ENCODE assay signal across 19 cellular contexts in the genomic region with DNA sequence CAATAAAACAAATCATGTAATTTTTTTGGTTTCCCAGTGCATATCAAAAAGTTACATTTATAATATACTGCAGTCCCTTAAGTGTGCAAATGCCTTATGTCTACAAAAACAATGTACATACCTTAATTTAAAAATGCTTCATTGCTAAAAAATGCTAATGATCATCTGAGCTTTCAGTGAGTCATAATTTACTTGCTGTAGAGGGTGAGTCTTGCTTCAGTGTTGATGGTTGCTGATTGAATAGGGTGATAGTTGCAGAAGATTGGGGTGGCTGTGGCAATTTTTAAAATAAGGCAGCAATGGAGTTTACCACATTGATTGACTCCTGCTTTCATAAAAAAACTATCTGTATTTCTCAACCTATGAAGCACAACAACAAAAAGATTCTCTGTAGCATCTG.
"Had no signal": no experiment of that assay in that cellular context is flagged by ENCODE, and none has a peak within 500 bp of the region (broad histone marks: within the 10 kb centered on the region; RNA-seq: fewer than 3 reads in every experiment).

No MANE protein-coding gene starts in this region.

- H3K4me1 ChIP-seq: gastrocnemius medialis, heart right ventricle, pancreas, stomach had no signal

- H3K27me3 ChIP-seq: adrenal gland, esophagus muscularis mucosa, gastrocnemius medialis, heart right ventricle, pancreas, stomach had no signal

- H3K36me3 Mint-ChIP-seq: activated naive CD4-positive, alpha-beta T cell treated with anti-CD3 and anti-CD28 coated beads, Interleukin-2, amount 10 ng/mL, durations not matched to agents 7 days and 5 days; T-cell had no signal

- DNase-seq: activated CD4-positive, alpha-beta T cell treated with anti-CD3 and anti-CD28 coated beads for 48 hours; activated naive CD4-positive, alpha-beta T cell treated with anti-CD3 and anti-CD28 coated beads, Interleukin-2, amount 10 ng/mL, durations not matched to agents 7 days and 5 days; adrenal gland; cerebellar nuclear complex; dermis blood vessel endothelial cell; endodermal cell; gastrocnemius medialis; heart right ventricle; pancreas; retina; stomach; T-cell had no signal

- H3K27ac ChIP-seq: adrenal gland, esophagus muscularis mucosa, gastrocnemius medialis, heart right ventricle, pancreas, skin epidermis, stomach had no signal

- H3K36me3 ChIP-seq: adrenal gland, esophagus muscularis mucosa, gastrocnemius medialis, heart right ventricle, pancreas, stomach had no signal

- FAIRE-seq: keratinocyte, pancreas had no signal

- H3K9me3 ChIP-seq: adrenal gland, esophagus muscularis mucosa, gastrocnemius medialis, pancreas had no signal

- H3K27me3 Mint-ChIP-seq: activated naive CD4-positive, alpha-beta T cell treated with anti-CD3 and anti-CD28 coated beads, Interleukin-2, amount 10 ng/mL, durations not matched to agents 7 days and 5 days had no signal

- H3K4me3 ChIP-seq: adrenal gland, esophagus muscularis mucosa, gastrocnemius medialis, heart right ventricle, pancreas, skin epidermis, stomach had no signal

- H3K4me1 Mint-ChIP-seq: activated naive CD4-positive, alpha-beta T cell treated with anti-CD3 and anti-CD28 coated beads, Interleukin-2, amount 10 ng/mL, durations not matched to agents 7 days and 5 days; activated T-helper 17 cell treated with anti-CD3 and anti-CD28 coated beads, Interleukin-2, amount 50 U/mL, for 72 hours; endodermal cell; T-cell; WTC11 had no signal

- H3K4me3 Mint-ChIP-seq: activated naive CD4-positive, alpha-beta T cell treated with anti-CD3 and anti-CD28 coated beads, Interleukin-2, amount 10 ng/mL, durations not matched to agents 7 days and 5 days; activated T-helper 17 cell treated with anti-CD3 and anti-CD28 coated beads, Interleukin-2, amount 50 U/mL, for 72 hours; brain; endodermal cell; mesothelial cell of epicardium; T-cell; WTC11 had no signal

- H3K27ac Mint-ChIP-seq: activated naive CD4-positive, alpha-beta T cell treated with anti-CD3 and anti-CD28 coated beads, Interleukin-2, amount 10 ng/mL, durations not matched to agents 7 days and 5 days; activated T-helper 17 cell treated with anti-CD3 and anti-CD28 coated beads, Interleukin-2, amount 50 U/mL, for 72 hours; brain; endodermal cell; mesothelial cell of epicardium; T-cell; WTC11 had no signal

- H3K9me3 Mint-ChIP-seq: activated naive CD4-positive, alpha-beta T cell treated with anti-CD3 and anti-CD28 coated beads, Interleukin-2, amount 10 ng/mL, durations not matched to agents 7 days and 5 days had no signal

- ATAC-seq: activated T-helper 17 cell treated with anti-CD3 and anti-CD28 coated beads, Interleukin-2, amount 50 U/mL, for 72 hours; gastrocnemius medialis; heart right ventricle; pancreas; T-cell; WTC11 had no signal
